10 cellular contexts compared by ENCODE assay signal in the genomic region with DNA sequence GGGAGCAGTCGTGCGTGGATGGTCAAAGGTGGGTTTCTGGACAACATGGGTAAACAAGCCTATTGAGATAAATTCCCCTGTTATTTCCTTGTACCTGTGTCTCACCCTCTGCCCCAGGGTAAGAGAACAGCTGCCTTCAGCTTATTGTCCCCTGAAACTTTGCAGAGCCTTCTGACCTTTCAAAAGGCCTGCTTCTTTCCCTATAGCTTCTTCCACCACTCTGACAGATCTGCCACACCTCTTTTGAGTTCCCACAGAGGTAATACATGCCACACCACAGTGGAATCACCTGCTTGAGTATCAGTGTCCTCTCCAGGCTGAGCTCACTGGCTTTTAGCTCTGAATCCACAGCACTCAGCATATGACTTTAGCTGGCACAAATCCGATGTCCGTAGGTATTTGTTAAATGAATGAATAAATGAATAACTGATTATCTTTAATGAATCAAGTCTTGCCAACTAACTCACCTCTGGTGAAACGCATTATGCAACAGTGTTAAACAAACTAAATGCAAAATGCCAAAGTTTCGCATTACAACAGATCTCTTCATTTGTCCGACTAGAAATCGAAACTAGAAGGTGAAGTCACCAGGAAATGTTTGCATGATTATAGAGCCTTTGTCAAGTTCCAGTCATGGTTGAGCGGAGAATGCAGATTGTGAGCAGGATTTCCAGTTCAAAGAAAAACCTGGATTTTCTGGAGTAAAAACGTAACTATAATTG. TPM values are rescaled to one million over a fixed set of nuclear protein-coding genes. Genes with fewer than 3 reads are reported as not detected.
DNase-seq lines count a peak whose midpoint lies in the region; ATAC-seq and TF ChIP-seq lines count a peak whose summit lies in the region.
"Had no signal": no experiment of that assay in that cellular context is flagged by ENCODE, and none has a peak within 500 bp of the region (broad histone marks: within the 10 kb centered on the region; RNA-seq: fewer than 3 reads in every experiment).

No MANE protein-coding gene starts in this region.

- H3K4me1 Mint-ChIP-seq in activated CD4-positive, alpha-beta T cell treated with anti-CD3 and anti-CD28 coated beads, Interleukin-2, amount 10 ng/mL, durations not matched to agents 7 days and 5 days: peaks cover 6% of the 10 kb centered on the region

- H3K27ac Mint-ChIP-seq in activated CD4-positive, alpha-beta T cell treated with anti-CD3 and anti-CD28 coated beads, Interleukin-2, amount 10 ng/mL, durations not matched to agents 7 days and 5 days: no peak overlapping the region
- H3K27ac Mint-ChIP-seq: activated CD8-positive, alpha-beta memory T cell treated with anti-CD3 and anti-CD28 coated beads, Interleukin-2, amount 10 ng/mL, durations not matched to agents 7 days and 5 days had no signal

- no peak for TF ChIP-seq CTCF in body of pancreas (IDR thresholded peaks at IDR 0.05)
- TF ChIP-seq CTCF in right lobe of liver (IDR thresholded peaks at IDR 0.05): no peak
- no peak for TF ChIP-seq CTCF in BE2C (IDR thresholded peaks at IDR 0.05; ENCODE audit: low read depth, low read length)

- TF ChIP-seq POLR2A in body of pancreas (IDR thresholded peaks at IDR 0.05): peak; percentile 21 to 82 (median 69)
- peak; percentile 87 for TF ChIP-seq POLR2A in right lobe of liver (IDR thresholded peaks at IDR 0.05)

- no peaks in the 10 kb centered on the region for H3K36me3 Mint-ChIP-seq in activated CD4-positive, alpha-beta T cell treated with anti-CD3 and anti-CD28 coated beads, Interleukin-2, amount 10 ng/mL, durations not matched to agents 7 days and 5 days (ENCODE audit: low read depth)
- H3K36me3 Mint-ChIP-seq: activated CD8-positive, alpha-beta memory T cell treated with anti-CD3 and anti-CD28 coated beads, Interleukin-2, amount 10 ng/mL, durations not matched to agents 7 days and 5 days had no signal

- WGBS in body of pancreas, 2 donors: 22 to 28% methylated on average over 10 of the region's 10 CpGs
- WGBS in right lobe of liver (ENCODE audit: insufficient coverage, low coverage, low lambda C conversion rate, missing lambda C conversion rate): 25% methylated on average over 10 of the region's 10 CpGs

- POLR2A ChIA-PET in activated CD4-positive, alpha-beta T cell treated with anti-CD3 and anti-CD28 coated beads, Interleukin-2, amount 10 ng/mL, durations not matched to agents 7 days and 5 days (lab: Charles Lee): no interaction called here

- H3K27me3 ChIP-seq in body of pancreas (no peaks in the 10 kb centered on the region), right lobe of liver (no peaks in the 10 kb centered on the region), BE2C (no peaks in the 10 kb centered on the region)

- peaks cover under 1% of the 10 kb centered on the region for H3K27me3 Mint-ChIP-seq in activated CD4-positive, alpha-beta T cell treated with anti-CD3 and anti-CD28 coated beads, Interleukin-2, amount 10 ng/mL, durations not matched to agents 7 days and 5 days
- H3K27me3 Mint-ChIP-seq: activated CD8-positive, alpha-beta memory T cell treated with anti-CD3 and anti-CD28 coated beads, Interleukin-2, amount 10 ng/mL, durations not matched to agents 7 days and 5 days had no signal

- H3K4me1 ChIP-seq in body of pancreas (peaks cover 31% of the 10 kb centered on the region), right lobe of liver (peaks cover 0 to 4% (median 0%) of the 10 kb centered on the region in 4 donors), BE2C (no peaks in the 10 kb centered on the region)

- H3K4me3 Mint-ChIP-seq in activated CD4-positive, alpha-beta T cell treated with anti-CD3 and anti-CD28 coated beads, Interleukin-2, amount 10 ng/mL, durations not matched to agents 7 days and 5 days: no peak overlapping the region
- H3K4me3 Mint-ChIP-seq: activated CD8-positive, alpha-beta memory T cell treated with anti-CD3 and anti-CD28 coated beads, Interleukin-2, amount 10 ng/mL, durations not matched to agents 7 days and 5 days had no signal

- CTCF ChIA-PET in activated CD4-positive, alpha-beta T cell treated with anti-CD3 and anti-CD28 coated beads, Interleukin-2, amount 10 ng/mL, durations not matched to agents 7 days and 5 days (lab: Charles Lee): no interaction called here

- H3K9me3 Mint-ChIP-seq in activated CD4-positive, alpha-beta T cell treated with anti-CD3 and anti-CD28 coated beads, Interleukin-2, amount 10 ng/mL, durations not matched to agents 7 days and 5 days: no peaks in the 10 kb centered on the region

- intact Hi-C loops in body of pancreas (cut with DNase I): no loop called here
- intact Hi-C loops in right lobe of liver (cut with DNase I): no loop called here

- DNase-seq in COLO668 (lab: John Stamatoyannopoulos, UW; ENCODE audit: unreplicated experiment): peak; percentile 84
- DNase-seq in M059J (ENCODE audit: low read depth): peak; percentile 74
- peak; percentile 48 to 73 (median 58) for DNase-seq in body of pancreas
- peak in 1 of 3 donors; percentile 45 for DNase-seq in right lobe of liver
- DNase-seq in BE2C: no peak
- no peak for DNase-seq in activated CD4-positive, alpha-beta T cell treated with anti-CD3 and anti-CD28 coated beads, Interleukin-2, amount 10 ng/mL, durations not matched to agents 7 days and 5 days
- DNase-seq: activated CD8-positive, alpha-beta memory T cell treated with anti-CD3 and anti-CD28 coated beads, Interleukin-2, amount 10 ng/mL, durations not matched to agents 7 days and 5 days had no signal

- ATAC-seq in body of pancreas (peak; percentile 90), right lobe of liver (peak; percentile 86 to 93 (median 91)), GM18870 (IDR thresholded peaks at IDR 0.05; ENCODE audit: unreplicated experiment) (no peak), HG02798 (IDR thresholded peaks at IDR 0.05; ENCODE audit: poor library complexity, unreplicated experiment) (no peak)
- ATAC-seq: activated CD8-positive, alpha-beta memory T cell treated with anti-CD3 and anti-CD28 coated beads, Interleukin-2, amount 10 ng/mL, durations not matched to agents 7 days and 5 days had no signal

- H3K9me3 ChIP-seq in body of pancreas (no peaks in the 10 kb centered on the region), right lobe of liver (no peaks in the 10 kb centered on the region), BE2C (no peaks in the 10 kb centered on the region)
- H3K9me3 ChIP-seq: neutrophil had no signal

- H3K4me3 ChIP-seq in body of pancreas (peak overlapping the region in 1 of 2 donors; percentile 3), right lobe of liver (peak overlapping the region; percentile 12 to 54 (median 50)), BE2C (ENCODE audit: low read depth, low read length) (no peak overlapping the region)

- H3K27ac ChIP-seq in body of pancreas (peak overlapping the region; percentile 90 to 93 (median 91)), right lobe of liver (peak overlapping the region; percentile 57 to 96 (median 88))
- H3K27ac ChIP-seq: neutrophil had no signal

- H3K36me3 ChIP-seq in body of pancreas (replicated peaks in 1 of 2; ENCODE audit: insufficient read depth in 1 of 2, low read depth in 2 of 2) (no peaks in the 10 kb centered on the region), right lobe of liver (no peaks in the 10 kb centered on the region), BE2C (no peaks in the 10 kb centered on the region)
- H3K36me3 ChIP-seq: neutrophil had no signal

RNA-seq across cellular contexts. Expression of a gene that starts 16.3 kb away (rescaled TPM):
- not detected in 2 replicates for total RNA-seq in M059J (2014; rRNA removed; shearing (Covaris generic))
- total RNA-seq in body of pancreas (not detected), right lobe of liver (not detected)
- not detected for polyA plus RNA-seq in BE2C (2012; ENCODE audit: insufficient read depth, insufficient read length, low read depth)
- total RNA-seq in activated CD4-positive, alpha-beta T cell treated with anti-CD3 and anti-CD28 coated beads, Interleukin-2, amount 10 ng/mL, durations not matched to agents 7 days and 5 days: not detected
- total RNA-seq: activated CD8-positive, alpha-beta memory T cell treated with anti-CD3 and anti-CD28 coated beads, Interleukin-2, amount 10 ng/mL, durations not matched to agents 7 days and 5 days had no signal

Comparison
In these comparisons a context has a peak if more than half of its experiments do, and no peak if none do; other contexts are left out.
1. DNase-seq: peak in COLO668 (single experiment), M059J (single experiment) and body of pancreas (4 of 4); none in BE2C (single experiment) and activated CD4-positive, alpha-beta T cell treated with anti-CD3 and anti-CD28 coated beads, Interleukin-2, amount 10 ng/mL, durations not matched to agents 7 days and 5 days (single experiment).
2. ATAC-seq: peak in body of pancreas (single experiment) and right lobe of liver (4 of 4); none in GM18870 (single experiment) and HG02798 (single experiment).